8 cellular contexts compared by ENCODE assay signal in genomic region chr21:27700974-27701614, GRCh38.
A peak's percentile ranks its signal among the peaks of the same experiment; 100 is the strongest.
DNase-seq lines count a peak whose midpoint lies in the region; TF ChIP-seq lines count a peak whose summit lies in the region.

No MANE protein-coding gene starts in this region.

- peak overlapping the region; percentile 51 for H3K4me3 Mint-ChIP-seq in glutamatergic neuron (ENCODE audit: unreplicated experiment)

- H3K27ac ChIP-seq in SJCRH30 (peak overlapping the region; percentile 21; the same call in 1 of the 2 replicates), trophoblast cell (ENCODE audit: low read depth, low read length) (no peak overlapping the region), vagina (no peak overlapping the region)

- H3K4me1 ChIP-seq in SJCRH30: peaks cover 16% of the 10 kb centered on the region
- H3K4me1 ChIP-seq in trophoblast cell (ENCODE audit: control insufficient read depth in 1 of 2, insufficient read depth in 2 of 2, low read length in 2 of 2): no peaks in the 10 kb centered on the region
- no peaks in the 10 kb centered on the region for H3K4me1 ChIP-seq in vagina

- H2BK12ac ChIP-seq in trophoblast cell (ENCODE audit: low read length): no peak overlapping the region

- H3K4me1 Mint-ChIP-seq in glutamatergic neuron (ENCODE audit: low read depth, unreplicated experiment): no peaks in the 10 kb centered on the region

- H3K14ac ChIP-seq in trophoblast cell (ENCODE audit: low read length): no peak overlapping the region

- H3K27me3 ChIP-seq in SJCRH30 (no peaks in the 10 kb centered on the region), trophoblast cell (ENCODE audit: insufficient read depth, low read length) (no peaks in the 10 kb centered on the region), vagina (no peaks in the 10 kb centered on the region)

- H3K27me3 Mint-ChIP-seq in glutamatergic neuron (ENCODE audit: unreplicated experiment): peaks cover 4% of the 10 kb centered on the region

- peak; percentile 54 for DNase-seq in NK-92 treated with Interleukin-12 subunit alpha and Interleukin-12 subunit beta, amount 100 ng/mL, for 24 hours (lab: John Stamatoyannopoulos, UW)
- no peak for DNase-seq in NK-92 (lab: John Stamatoyannopoulos, UW; ENCODE audit: unreplicated experiment)
- DNase-seq in LoVo (ENCODE audit: low spot score): peak; percentile 51
- peak; percentile 81 to 91 for DNase-seq in SJCRH30
- peak; percentile 55 for DNase-seq in activated naive CD4-positive, alpha-beta T cell treated with anti-CD3 and anti-CD28 coated beads, Interleukin-2, amount 50 U/mL, for 16 hours
- DNase-seq in glutamatergic neuron: peak; percentile 84
- peak; percentile 68 to 92 for DNase-seq in trophoblast cell
- no peak for DNase-seq in vagina (ENCODE audit: extremely low spot score in 2 of 2)

- no CpG with 5 or more reads among the region's 14 CpGs for WGBS in trophoblast cell (ENCODE audit: extremely low coverage, insufficient coverage, insufficient read length)

- H3K27ac Mint-ChIP-seq in glutamatergic neuron (ENCODE audit: unreplicated experiment): no peak overlapping the region

- H3K79me1 ChIP-seq in trophoblast cell (ENCODE audit: low read length): no peaks in the 10 kb centered on the region

- no peaks in the 10 kb centered on the region for H3K9me3 Mint-ChIP-seq in glutamatergic neuron (ENCODE audit: unreplicated experiment)

- H3K4ac ChIP-seq in trophoblast cell (ENCODE audit: low read depth, low read length): no peak overlapping the region

- H3K9ac ChIP-seq in trophoblast cell (ENCODE audit: low read length): no peak overlapping the region

- no peak overlapping the region for H4K8ac ChIP-seq in trophoblast cell (ENCODE audit: low read depth, low read length)

- no peak overlapping the region for H3K23ac ChIP-seq in trophoblast cell (ENCODE audit: low read length)

- H4K91ac ChIP-seq in trophoblast cell (ENCODE audit: low read depth, low read length): no peak overlapping the region

- H3K4me3 ChIP-seq in SJCRH30: no peak overlapping the region
- H3K4me3 ChIP-seq in trophoblast cell (ENCODE audit: low read depth, low read length): no peak overlapping the region
- H3K4me3 ChIP-seq in vagina: no peak overlapping the region

- no peak overlapping the region for H2BK5ac ChIP-seq in trophoblast cell (ENCODE audit: low read depth, low read length, poor library complexity)

- H3K9me3 ChIP-seq in SJCRH30 (replicated peaks) (peaks cover 6% of the 10 kb centered on the region; the same call in 1 of the 2 replicates), trophoblast cell (ENCODE audit: insufficient read depth, low read depth, low read length) (no peaks in the 10 kb centered on the region), vagina (no peaks in the 10 kb centered on the region)

- no peak overlapping the region for H2AK5ac ChIP-seq in trophoblast cell (ENCODE audit: low read length)

- H3K36me3 ChIP-seq in SJCRH30 (no peaks in the 10 kb centered on the region), trophoblast cell (ENCODE audit: control insufficient read depth in 1 of 2, insufficient read depth in 2 of 2, low read length in 2 of 2) (no peaks in the 10 kb centered on the region), vagina (no peaks in the 10 kb centered on the region)

- no peak overlapping the region for H3K18ac ChIP-seq in trophoblast cell (ENCODE audit: low read length)

- intact Hi-C loops in vagina (cut with DNase I): loop anchor here (5.0 kb wide), 1 partner anchor 849 kb away; no protein-coding TSS in a partner anchor

- peak; percentile 84 for TF ChIP-seq CTCF in glutamatergic neuron (IDR thresholded peaks at IDR 0.05; ENCODE audit: partially characterized antibody, unreplicated experiment)
- TF ChIP-seq CTCF in vagina (IDR thresholded peaks at IDR 0.05): peak; percentile 75 to 89 (median 85)

- H2AFZ ChIP-seq in trophoblast cell (ENCODE audit: insufficient read depth, low read length, poor library complexity): no peak overlapping the region

- H4K12ac ChIP-seq in trophoblast cell (ENCODE audit: low read depth, low read length): no peak overlapping the region

- no peak for TF ChIP-seq POLR2A in vagina (IDR thresholded peaks at IDR 0.05)

- H3K79me2 ChIP-seq in trophoblast cell (ENCODE audit: control insufficient read depth, insufficient read depth, low read length, poor library complexity): no peaks in the 10 kb centered on the region

- H3K36me3 Mint-ChIP-seq in glutamatergic neuron (ENCODE audit: unreplicated experiment): no peaks in the 10 kb centered on the region

- H2BK120ac ChIP-seq in trophoblast cell (ENCODE audit: insufficient read depth, low read length, poor library complexity): no peak overlapping the region

- peak overlapping the region; percentile 8 for H3K4me2 ChIP-seq in trophoblast cell (ENCODE audit: low read length)

Comparison
In these comparisons a context has a peak if more than half of its experiments do, and no peak if none do; other contexts are left out.
1. DNase-seq: peak in NK-92 treated with Interleukin-12 subunit alpha and Interleukin-12 subunit beta, amount 100 ng/mL, for 24 hours (single experiment), LoVo (single experiment), SJCRH30 (2 of 2), activated naive CD4-positive, alpha-beta T cell treated with anti-CD3 and anti-CD28 coated beads, Interleukin-2, amount 50 U/mL, for 16 hours (single experiment), glutamatergic neuron (single experiment) and trophoblast cell (2 of 2); none in NK-92 (single experiment) and vagina (0 of 2).